9 cellular contexts compared by ENCODE assay signal in the genomic region with DNA sequence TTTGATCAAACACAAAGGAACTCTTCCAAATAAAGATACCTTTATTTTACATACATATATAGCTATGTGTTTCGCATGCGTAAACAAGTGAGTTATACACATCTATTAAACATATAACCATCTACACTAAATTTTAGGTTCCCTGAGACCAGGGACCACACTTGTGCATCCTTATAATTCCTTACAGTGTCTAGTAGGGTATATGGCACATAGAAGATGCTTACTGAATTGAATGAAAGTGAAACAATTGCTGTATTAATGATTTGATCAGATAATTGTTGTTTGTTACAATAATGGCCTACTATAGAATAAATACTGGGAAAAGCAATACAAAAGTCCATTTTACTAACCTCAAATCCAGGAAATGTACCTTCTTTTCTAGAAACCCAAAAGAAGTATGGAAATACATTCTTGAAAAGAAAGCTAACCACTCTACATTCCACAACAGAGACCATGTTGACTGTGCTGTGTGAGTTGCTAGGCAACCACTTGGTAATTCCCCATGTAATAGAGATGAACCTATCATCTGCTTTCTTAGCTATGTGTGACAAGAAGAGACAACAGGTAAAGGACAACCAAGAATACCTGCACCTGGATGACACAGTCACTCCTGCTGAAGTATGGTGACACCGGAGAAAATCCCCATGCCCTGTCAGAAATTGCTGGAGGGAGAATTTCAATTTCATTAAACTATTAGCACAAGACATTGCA. TPM values are rescaled to one million over a fixed set of nuclear protein-coding genes. Genes with fewer than 3 reads are reported as not detected.
DNase-seq lines count a peak whose midpoint lies in the region; ATAC-seq and TF ChIP-seq lines count a peak whose summit lies in the region.
"Had no signal": no experiment of that assay in that cellular context is flagged by ENCODE, and none has a peak within 500 bp of the region (broad histone marks: within the 10 kb centered on the region; RNA-seq: fewer than 3 reads in every experiment).

No MANE protein-coding gene starts in this region.

- peak overlapping the region; percentile 59 for H3K4me3 ChIP-seq in neural cell (ENCODE audit: low read length)
- H3K4me3 ChIP-seq in esophagus squamous epithelium: no peak overlapping the region

- H3K9ac ChIP-seq in neural cell (ENCODE audit: low read length): peak overlapping the region; percentile 62

- no peaks in the 10 kb centered on the region for H3F3A ChIP-seq in neural cell (ENCODE audit: insufficient read depth, low read length, poor library complexity, severe bottlenecking)

- no peak overlapping the region for H2AFZ ChIP-seq in neural cell (ENCODE audit: low read depth, low read length)

- H3K36me3 ChIP-seq in neural cell (ENCODE audit: insufficient read depth, low read length): no peaks in the 10 kb centered on the region
- no peaks in the 10 kb centered on the region for H3K36me3 ChIP-seq in esophagus squamous epithelium

- 91 to 92% methylated on average over 3 of the region's 3 CpGs for WGBS in esophagus squamous epithelium, 2 donors

- H3K79me2 ChIP-seq in neural cell (replicated peaks; ENCODE audit: insufficient read depth, low read length): no peaks in the 10 kb centered on the region

- TF ChIP-seq EP300 in neural cell (conservative IDR thresholded peaks at IDR 0.05; ENCODE audit: poor library complexity, severe bottlenecking): peak; percentile 92

- H3K9me3 ChIP-seq in neural cell (ENCODE audit: low read length) (no peaks in the 10 kb centered on the region), esophagus squamous epithelium (peaks cover 0 to 4% (median 3%) of the 10 kb centered on the region in 3 donors)

- H3K27me3 Mint-ChIP-seq in activated naive CD8-positive, alpha-beta T cell treated with anti-CD3 and anti-CD28 coated beads, Interleukin-2, amount 50 U/mL, for 24 hours: peaks cover 2% of the 10 kb centered on the region

- no peak overlapping the region for H3K27ac Mint-ChIP-seq in activated naive CD8-positive, alpha-beta T cell treated with anti-CD3 and anti-CD28 coated beads, Interleukin-2, amount 50 U/mL, for 24 hours

- intact Hi-C loops in esophagus squamous epithelium (cut with DNase I): no loop called here

- DNase-seq in NCI-H2227 (lab: John Stamatoyannopoulos, UW; ENCODE audit: unreplicated experiment) (peak; percentile 32), NCI-H2227 treated with DMSO at 0.1 percent for 48 hours (lab: John Stamatoyannopoulos, UW) (no peak), NCI-H774 (lab: John Stamatoyannopoulos, UW) (no peak), esophagus squamous epithelium (lab: John Stamatoyannopoulos, UW) (no peak)
- no peak for DNase-seq in activated naive CD8-positive, alpha-beta T cell treated with anti-CD3 and anti-CD28 coated beads, Interleukin-2, amount 50 U/mL, for 24 hours
- DNase-seq in effector CD8-positive, alpha-beta T cell (lab: John Stamatoyannopoulos, UW): no peak
- DNase-seq: stimulated activated CD4-positive, alpha-beta T cell treated with anti-CD3 and anti-CD28 coated beads, Interleukin-4, amount 100 ng/mL, for 24 hours had no signal

- TF ChIP-seq RAD21 in neural cell (conservative IDR thresholded peaks at IDR 0.05): peak; percentile 9

- no peaks in the 10 kb centered on the region for H3K9me2 ChIP-seq in neural cell (ENCODE audit: insufficient read depth, low read length)

- H3K4me2 ChIP-seq in neural cell (ENCODE audit: low read length): peak overlapping the region; percentile 77

- peaks cover 2% of the 10 kb centered on the region for H3K4me1 Mint-ChIP-seq in activated naive CD8-positive, alpha-beta T cell treated with anti-CD3 and anti-CD28 coated beads, Interleukin-2, amount 50 U/mL, for 24 hours

- TF ChIP-seq CTCF in neural cell (IDR thresholded peaks at IDR 0.05; ENCODE audit: poor library complexity, severe bottlenecking): no peak
- no peak for TF ChIP-seq CTCF in esophagus squamous epithelium (IDR thresholded peaks at IDR 0.05)

- H3K4me3 Mint-ChIP-seq in activated naive CD8-positive, alpha-beta T cell treated with anti-CD3 and anti-CD28 coated beads, Interleukin-2, amount 50 U/mL, for 24 hours: no peak overlapping the region

- H4K20me1 ChIP-seq in neural cell (ENCODE audit: insufficient read depth): no peaks in the 10 kb centered on the region

- peak; percentile 50 for ATAC-seq in HG02884 (IDR thresholded peaks at IDR 0.05; ENCODE audit: unreplicated experiment)
- ATAC-seq in activated naive CD8-positive, alpha-beta T cell treated with anti-CD3 and anti-CD28 coated beads, Interleukin-2, amount 50 U/mL, for 24 hours: peak; percentile 52

- no peak for TF ChIP-seq POLR2A in esophagus squamous epithelium (IDR thresholded peaks at IDR 0.05)

- peaks cover 7% of the 10 kb centered on the region for H3K9me3 Mint-ChIP-seq in activated naive CD8-positive, alpha-beta T cell treated with anti-CD3 and anti-CD28 coated beads, Interleukin-2, amount 50 U/mL, for 24 hours

- H3K27me3 ChIP-seq in neural cell (ENCODE audit: insufficient read depth, low read depth, low read length) (no peaks in the 10 kb centered on the region), esophagus squamous epithelium (no peaks in the 10 kb centered on the region)

- H3K27ac ChIP-seq in neural cell (ENCODE audit: low read length) (peak overlapping the region; percentile 93), esophagus squamous epithelium (peak overlapping the region in 1 of 4 donors; percentile 91)

- H3K4me1 ChIP-seq in esophagus squamous epithelium: peaks cover 0 to 43% (median 6%) of the 10 kb centered on the region in 3 donors

- H3K36me3 Mint-ChIP-seq in activated naive CD8-positive, alpha-beta T cell treated with anti-CD3 and anti-CD28 coated beads, Interleukin-2, amount 50 U/mL, for 24 hours (ENCODE audit: low read depth): no peaks in the 10 kb centered on the region

TF ChIP-seq in neural cell, 6 proteins besides CTCF, POLR2A, EP300 and RAD21:
- no peak for TF ChIP-seq TAF1 (IDR thresholded peaks at IDR 0.05; ENCODE audit: low read depth)
- no peak for TF ChIP-seq EZH2 (IDR thresholded peaks at IDR 0.05; ENCODE audit: borderline replicate concordance, insufficient read depth, low read length, poor library complexity, severe bottlenecking)
- TF ChIP-seq POLR2AphosphoS5 (IDR thresholded peaks at IDR 0.05): peak; percentile 66
- TF ChIP-seq MXI1 (conservative IDR thresholded peaks at IDR 0.05; ENCODE audit: poor library complexity, severe bottlenecking): peak; percentile 53
- no peak for TF ChIP-seq REST (IDR thresholded peaks at IDR 0.05; ENCODE audit: borderline replicate concordance)

RNA-seq across cellular contexts. Expression of gene CIPC, which starts 11.9 kb away (rescaled TPM):
- polyA plus RNA-seq in neural cell: 36.4 and 36.7 TPM in 2 replicates
- 53.6 and 56.4 TPM in 2 replicates for polyA minus RNA-seq in neural cell
- total RNA-seq in esophagus squamous epithelium: 10 to 100 TPM; 17.1 to 38.3 (median 32.6) TPM

RNA-seq across cellular contexts. Expression of gene ZDHHC22, which starts 55.4 kb away (rescaled TPM):
- polyA plus RNA-seq in neural cell: 4.3 and 5.1 TPM in 2 replicates
- polyA minus RNA-seq in neural cell: 4.5 and 6.8 TPM in 2 replicates
- total RNA-seq in esophagus squamous epithelium: not detected

RNA-seq across cellular contexts. Expression of gene IRF2BPL, which starts 57.7 kb away (rescaled TPM):
- polyA plus RNA-seq in neural cell: 42.9 and 46.5 TPM in 2 replicates
- 97.2 and 123 TPM in 2 replicates for polyA minus RNA-seq in neural cell
- 10 to 100 TPM; 15.8 to 28.8 (median 24.0) TPM for total RNA-seq in esophagus squamous epithelium
